In the genomic region with DNA sequence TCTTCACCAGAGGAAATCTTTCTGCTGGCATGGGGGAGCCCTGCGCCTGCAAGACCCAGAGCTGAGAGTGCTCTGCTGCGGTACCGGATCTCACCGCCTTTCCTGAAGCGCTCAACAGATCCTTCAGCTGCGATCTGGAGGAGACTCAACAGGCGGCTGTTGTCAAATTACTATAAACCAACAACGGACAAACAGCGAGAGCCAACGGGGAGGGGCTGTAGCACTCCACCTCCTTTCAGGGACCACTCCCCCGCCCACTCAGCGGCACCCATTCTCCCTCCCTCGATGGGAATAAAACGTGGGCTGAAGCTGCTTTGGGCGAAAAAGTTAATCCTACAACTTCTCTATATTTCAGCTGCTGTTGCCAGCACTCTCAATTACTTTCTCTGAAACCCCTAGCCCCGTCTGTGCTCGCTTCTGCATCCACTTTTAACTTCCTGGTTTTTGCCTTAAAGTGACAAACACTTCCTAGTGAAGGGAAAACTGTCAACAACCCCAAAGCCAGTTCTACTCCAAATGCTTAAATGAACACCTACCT, we compare ENCODE assay signal across 7 cellular contexts. TPM values are rescaled to one million over a fixed set of nuclear protein-coding genes. Genes with fewer than 3 reads are reported as not detected.
DNase-seq lines count a peak whose midpoint lies in the region; ATAC-seq and TF ChIP-seq lines count a peak whose summit lies in the region.

A gene with protein sequence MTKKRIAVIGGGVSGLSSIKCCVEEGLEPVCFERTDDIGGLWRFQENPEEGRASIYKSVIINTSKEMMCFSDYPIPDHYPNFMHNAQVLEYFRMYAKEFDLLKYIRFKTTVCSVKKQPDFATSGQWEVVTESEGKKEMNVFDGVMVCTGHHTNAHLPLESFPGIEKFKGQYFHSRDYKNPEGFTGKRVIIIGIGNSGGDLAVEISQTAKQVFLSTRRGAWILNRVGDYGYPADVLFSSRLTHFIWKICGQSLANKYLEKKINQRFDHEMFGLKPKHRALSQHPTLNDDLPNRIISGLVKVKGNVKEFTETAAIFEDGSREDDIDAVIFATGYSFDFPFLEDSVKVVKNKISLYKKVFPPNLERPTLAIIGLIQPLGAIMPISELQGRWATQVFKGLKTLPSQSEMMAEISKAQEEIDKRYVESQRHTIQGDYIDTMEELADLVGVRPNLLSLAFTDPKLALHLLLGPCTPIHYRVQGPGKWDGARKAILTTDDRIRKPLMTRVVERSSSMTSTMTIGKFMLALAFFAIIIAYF (minus strand): TSS at position 147 of the 538 bp plus-strand sequence. CDS start 310 bp downstream, outside the sequence.

- DNase-seq in GM13977 (ENCODE audit: low spot score) (peak; percentile 58), NT2/D1 (ENCODE audit: low read depth, low spot score) (peak; percentile 49), fibroblast of the aortic adventitia (ENCODE audit: low read depth) (peak; percentile 64), stromal cell of bone marrow (ENCODE audit: low read depth) (peak; percentile 45)
- DNase-seq in natural killer cell treated with Interleukin-12 subunit alpha and Interleukin-12 subunit beta and Interleukin-15 and Interleukin-18, amount 100 ng/mL, for 72 hours (ENCODE audit: low spot score), result peak; percentile 62

- H3K4me1 ChIP-seq in NT2/D1 (ENCODE audit: insufficient read depth, insufficient read length), result no peaks in the 10 kb centered on the region

- no peaks in the 10 kb centered on the region for H3K36me3 Mint-ChIP-seq in activated T-helper 17 cell treated with anti-CD3 and anti-CD28 coated beads, Interleukin-2, amount 50 U/mL, for 72 hours (ENCODE audit: low read depth)
- H3K36me3 Mint-ChIP-seq in natural killer cell treated with Interleukin-12 subunit alpha and Interleukin-12 subunit beta and Interleukin-15 and Interleukin-18, amount 100 ng/mL, for 72 hours, result no peaks in the 10 kb centered on the region

- H3K27me3 ChIP-seq in NT2/D1 (ENCODE audit: insufficient read depth, insufficient read length), result peaks cover 28% of the 10 kb centered on the region

- H3K36me3 ChIP-seq in NT2/D1 (ENCODE audit: insufficient read depth, insufficient read length, low read length), result no peaks in the 10 kb centered on the region

- H3K4me1 Mint-ChIP-seq in activated T-helper 17 cell treated with anti-CD3 and anti-CD28 coated beads, Interleukin-2, amount 50 U/mL, for 72 hours, result no peaks in the 10 kb centered on the region
- peaks cover 17 to 19% of the 10 kb centered on the region in 2 donors for H3K4me1 Mint-ChIP-seq in natural killer cell treated with Interleukin-12 subunit alpha and Interleukin-12 subunit beta and Interleukin-15 and Interleukin-18, amount 100 ng/mL, for 72 hours (ENCODE audit: low read depth in 2 of 2)

- peak within 1 kb of the TSS; percentile 91 for H3K4me3 Mint-ChIP-seq in activated T-helper 17 cell treated with anti-CD3 and anti-CD28 coated beads, Interleukin-2, amount 50 U/mL, for 72 hours
- peak within 1 kb of the TSS; percentile 92 for H3K4me3 Mint-ChIP-seq in natural killer cell treated with Interleukin-12 subunit alpha and Interleukin-12 subunit beta and Interleukin-15 and Interleukin-18, amount 100 ng/mL, for 72 hours

- no peak for TF ChIP-seq CTCF in GM13977 (IDR thresholded peaks at IDR 0.05; ENCODE audit: extremely low read depth, insufficient read depth, missing control alignments)
- peak; percentile 50 for TF ChIP-seq CTCF in fibroblast of the aortic adventitia (IDR thresholded peaks at IDR 0.05; ENCODE audit: insufficient read depth, low read length)

- in situ Hi-C loops in GM13977 (cut with MboI; ENCODE audit: low pct_unique_long_range_greater_than_20kb, low sequenced_read_pairs, unreplicated experiment), result no loop called here

- peak within 1 kb of the TSS; percentile 62 for H3K9ac ChIP-seq in NT2/D1 (ENCODE audit: insufficient read length, low read depth)

- no peaks in the 10 kb centered on the region for H3K9me3 ChIP-seq in NT2/D1 (ENCODE audit: insufficient read depth, low read length)

- peak within 1 kb of the TSS; percentile 89 for H3K27ac Mint-ChIP-seq in activated T-helper 17 cell treated with anti-CD3 and anti-CD28 coated beads, Interleukin-2, amount 50 U/mL, for 72 hours
- peak within 1 kb of the TSS; percentile 71 to 81 for H3K27ac Mint-ChIP-seq in natural killer cell treated with Interleukin-12 subunit alpha and Interleukin-12 subunit beta and Interleukin-15 and Interleukin-18, amount 100 ng/mL, for 72 hours

- H3K4me3 ChIP-seq in NT2/D1 (ENCODE audit: insufficient read length, low read depth) (peak within 1 kb of the TSS; percentile 53), fibroblast of the aortic adventitia (ENCODE audit: low read depth, low read length) (peak within 1 kb of the TSS; percentile 68)

- no peaks in the 10 kb centered on the region for H3K9me3 Mint-ChIP-seq in activated T-helper 17 cell treated with anti-CD3 and anti-CD28 coated beads, Interleukin-2, amount 50 U/mL, for 72 hours
- no peaks in the 10 kb centered on the region for H3K9me3 Mint-ChIP-seq in natural killer cell treated with Interleukin-12 subunit alpha and Interleukin-12 subunit beta and Interleukin-15 and Interleukin-18, amount 100 ng/mL, for 72 hours

- ATAC-seq in HG03045 (IDR thresholded peaks at IDR 0.05; ENCODE audit: unreplicated experiment), result peak; percentile 53
- ATAC-seq in activated T-helper 17 cell treated with anti-CD3 and anti-CD28 coated beads, Interleukin-2, amount 50 U/mL, for 72 hours (replicated peaks), result peak; percentile 91
- peak; percentile 78 to 89 for ATAC-seq in natural killer cell treated with Interleukin-12 subunit alpha and Interleukin-12 subunit beta and Interleukin-15 and Interleukin-18, amount 100 ng/mL, for 72 hours

- H3K27me3 Mint-ChIP-seq in activated T-helper 17 cell treated with anti-CD3 and anti-CD28 coated beads, Interleukin-2, amount 50 U/mL, for 72 hours, result no peaks in the 10 kb centered on the region
- no peaks in the 10 kb centered on the region for H3K27me3 Mint-ChIP-seq in natural killer cell treated with Interleukin-12 subunit alpha and Interleukin-12 subunit beta and Interleukin-15 and Interleukin-18, amount 100 ng/mL, for 72 hours

RNA-seq across cellular contexts. Expression of the gene that starts here (rescaled TPM):
- under 1 TPM; 0.61 to 0.97 TPM for total RNA-seq in activated T-helper 17 cell treated with anti-CD3 and anti-CD28 coated beads, Interleukin-2, amount 50 U/mL, for 72 hours
- total RNA-seq in fibroblast of the aortic adventitia (ENCODE audit: low replicate concordance), result 1.8 and 3.3 TPM in 2 replicates
- not detected for total RNA-seq in natural killer cell treated with Interleukin-12 subunit alpha and Interleukin-12 subunit beta and Interleukin-15 and Interleukin-18, amount 100 ng/mL, for 72 hours

Comparison
In these comparisons a context has a peak if more than half of its experiments do, and no peak if none do; other contexts are left out.
1. Peak in every context shown above with its lines: DNase-seq, ATAC-seq and H3K4me3 ChIP-seq.
2. Peak in ATAC-seq in activated T-helper 17 cell treated with anti-CD3 and anti-CD28 coated beads, Interleukin-2, amount 50 U/mL, for 72 hours; RNA of the gene not detected or under 1 TPM.
3. Peak in DNase-seq and ATAC-seq in natural killer cell treated with Interleukin-12 subunit alpha and Interleukin-12 subunit beta and Interleukin-15 and Interleukin-18, amount 100 ng/mL, for 72 hours; RNA of the gene not detected or under 1 TPM.